2 cellular contexts compared by ENCODE assay signal in genomic region chr1:41866285-41866684, GRCh38.
TF ChIP-seq lines count a peak whose summit lies in the region.

No MANE protein-coding gene starts in this region.

TF ChIP-seq in liver, 16 proteins besides CTCF, POLR2A, EP300 and RAD21:
- TF ChIP-seq MAX (IDR thresholded peaks at IDR 0.05): no peak
- peak; percentile 9 for TF ChIP-seq HNF4G (IDR thresholded peaks at IDR 0.05)
- no peak for TF ChIP-seq ZBTB33 (IDR thresholded peaks at IDR 0.05)
- TF ChIP-seq RXRA (IDR thresholded peaks at IDR 0.05): peak; percentile 75 to 84
- TF ChIP-seq GABPA (IDR thresholded peaks at IDR 0.05 in 1 of 2, conservative IDR thresholded peaks at IDR 0.05 in 1 of 2): no peak
- TF ChIP-seq HNF4A (conservative IDR thresholded peaks at IDR 0.05): peak; percentile 68 to 84
- peak; percentile 15 for TF ChIP-seq SP1 (IDR thresholded peaks at IDR 0.05)
- TF ChIP-seq TAF1 (conservative IDR thresholded peaks at IDR 0.05): no peak

TF ChIP-seq in HepG2, 621 proteins besides CTCF, POLR2A, EP300 and RAD21:
- TF ChIP-seq HNRNPK (IDR thresholded peaks at IDR 0.05; ENCODE audit: low read depth, low read length, poor library complexity, severe bottlenecking) (no peak), GMEB1 (CRISPR knock-in tag; IDR thresholded peaks at IDR 0.05; ENCODE audit: borderline replicate concordance) (no peak), PLRG1 (conservative IDR thresholded peaks at IDR 0.05) (no peak), PATZ1 (CRISPR knock-in tag; IDR thresholded peaks at IDR 0.05) (no peak), ZNF333 (CRISPR knock-in tag; IDR thresholded peaks at IDR 0.05; ENCODE audit: borderline replicate concordance) (no peak), PTBP1 (IDR thresholded peaks at IDR 0.05; ENCODE audit: low read depth, low read length, poor library complexity, severe bottlenecking) (no peak), ZNF460 (CRISPR knock-in tag; IDR thresholded peaks at IDR 0.05; ENCODE audit: borderline replicate concordance) (no peak), NFE2 (CRISPR knock-in tag; IDR thresholded peaks at IDR 0.05) (no peak), PRDM15 (CRISPR knock-in tag; IDR thresholded peaks at IDR 0.05) (no peak), PHF5A (CRISPR knock-in tag; IDR thresholded peaks at IDR 0.05; ENCODE audit: low read depth, unreplicated experiment) (no peak), GPBP1L1 (CRISPR knock-in tag; IDR thresholded peaks at IDR 0.05) (no peak), SUZ12 (IDR thresholded peaks at IDR 0.05; ENCODE audit: low read depth, low read length) (no peak), HNRNPH1 (optimal IDR thresholded peaks at IDR 0.05; ENCODE audit: low read depth, low read length) (no peak), GABPA (IDR thresholded peaks at IDR 0.05; ENCODE audit: low read depth, low read length) (no peak), GABPA (CRISPR knock-in tag; IDR thresholded peaks at IDR 0.05; ENCODE audit: low read depth) (no peak), SATB2 (CRISPR knock-in tag; IDR thresholded peaks at IDR 0.05) (no peak), ZMYM3 (CRISPR knock-in tag; IDR thresholded peaks at IDR 0.05) (no peak), TCF12 (IDR thresholded peaks at IDR 0.05) (no peak), TCF12 (CRISPR knock-in tag; IDR thresholded peaks at IDR 0.05) (no peak), SAFB2 (CRISPR knock-in tag; IDR thresholded peaks at IDR 0.05; ENCODE audit: borderline replicate concordance, low read depth) (no peak)
